In the genomic region with DNA sequence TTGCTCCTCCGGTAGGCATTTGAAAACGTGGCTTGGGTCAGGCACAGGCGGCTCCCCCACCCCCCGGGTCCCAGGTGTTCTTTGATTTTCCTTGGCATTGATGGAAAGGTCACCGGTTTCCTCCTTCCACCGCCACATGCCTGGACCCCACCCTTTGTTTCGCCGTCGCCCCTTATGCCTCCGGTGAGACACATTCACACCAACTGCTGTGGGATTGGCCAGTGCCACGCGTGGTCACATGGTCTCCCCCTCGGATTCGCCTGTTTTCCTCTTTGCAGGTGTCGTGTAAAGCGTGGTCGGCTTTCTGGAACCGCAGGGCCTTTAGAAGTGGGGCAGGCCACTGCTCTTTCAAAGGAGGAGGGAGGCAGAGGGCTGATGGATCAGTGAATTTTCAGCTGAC, we compare ENCODE assay signal across 8 cellular contexts.
DNase-seq lines count a peak whose midpoint lies in the region; ATAC-seq, FAIRE-seq and TF ChIP-seq lines count a peak whose summit lies in the region.
"Not testable (repeated sequence)": the region's sequence is repeated elsewhere in the genome, so short reads cannot be mapped to it uniquely, and the experiment has no call there.

No MANE protein-coding gene starts in this region.

- CTCF ChIA-PET in MCF 10A (lab: Yijun Ruan, JAX); HepG2 (lab: Yijun Ruan, JAX; ENCODE audit: low intra/inter-chr PET ratio, low total read pairs): not testable (repeated sequence)

- TF ChIP-seq EP300 in HepG2 (IDR thresholded peaks at IDR 0.05; ENCODE audit: low read depth in 2 of 2, low read length in 2 of 2); HepG2 (CRISPR knock-in tag; IDR thresholded peaks at IDR 0.05; ENCODE audit: borderline replicate concordance): not testable (repeated sequence)

- intact Hi-C loops in MCF 10A (cut with micrococcal nuclease); HepG2 (cut with micrococcal nuclease; ENCODE audit: unreplicated experiment); upper lobe of right lung (cut with DNase I): not testable (repeated sequence)

- not testable (repeated sequence) for H3K27ac Mint-ChIP-seq in MCF 10A (ENCODE audit: low read depth, unreplicated experiment)

- H3K4me1 Mint-ChIP-seq in MCF 10A (ENCODE audit: insufficient read depth, unreplicated experiment), result not testable (repeated sequence)

- DNase-seq in GM12865 (ENCODE audit: low read depth) (peak; percentile 3), upper lobe of right lung (peak; percentile 42)
- peak; percentile 50 for DNase-seq in activated effector memory CD4-positive, alpha-beta T cell treated with anti-CD3 and anti-CD28 coated beads, Interleukin-2, amount 50 U/mL, for 16 hours
- not testable (repeated sequence) for DNase-seq in MCF 10A (ENCODE audit: unreplicated experiment); HepG2 (ENCODE audit: low spot score)

- POLR2A ChIA-PET in MCF 10A (lab: Yijun Ruan, JAX); HepG2 (lab: Yijun Ruan, JAX): not testable (repeated sequence)

- H3K9me2 ChIP-seq in OCI-LY1 (ENCODE audit: low read depth, low read length), result not testable (repeated sequence)

- TF ChIP-seq POLR2A in HepG2 (IDR thresholded peaks at IDR 0.05; ENCODE audit: insufficient read depth in 1 of 2, low read depth in 2 of 2, low read length in 2 of 2), result not testable (repeated sequence)

- H3K27me3 ChIP-seq in ACC112 (ENCODE audit: insufficient read depth, low read length); OCI-LY1 (ENCODE audit: insufficient read depth, low read length); HepG2 (ENCODE audit: control insufficient read depth in 1 of 2, insufficient read depth in 2 of 2, low read length in 2 of 2); rectal smooth muscle tissue (ENCODE audit: control insufficient read depth, insufficient read depth, low read length); upper lobe of right lung: not testable (repeated sequence)

- not testable (repeated sequence) for TF ChIP-seq CTCF in GM12865 (IDR thresholded peaks at IDR 0.05; ENCODE audit: insufficient read depth, low read depth, low read length, missing control alignments); OCI-LY1 (IDR thresholded peaks at IDR 0.05; ENCODE audit: low read length); MCF 10A (IDR thresholded peaks at IDR 0.05; ENCODE audit: unreplicated experiment); HepG2 (CRISPR knock-in tag; IDR thresholded peaks at IDR 0.05); upper lobe of right lung (IDR thresholded peaks at IDR 0.05)

- H3K9me3 ChIP-seq in OCI-LY1 (ENCODE audit: low read length); HepG2 (ENCODE audit: low read length); upper lobe of right lung: not testable (repeated sequence)

- 47% methylated on average over 17 of the region's 18 CpGs for WGBS in HepG2 (ENCODE audit: low lambda C conversion rate)

- H3K79me2 ChIP-seq in ACC112 (ENCODE audit: control insufficient read depth, insufficient read depth, low read length, unreplicated experiment); OCI-LY1 (ENCODE audit: insufficient read depth, low read length); HepG2 (ENCODE audit: insufficient read depth, low read length): not testable (repeated sequence)

- not testable (repeated sequence) for ATAC-seq in HepG2, upper lobe of right lung

- not testable (repeated sequence) for H3K4me1 ChIP-seq in ACC112 (ENCODE audit: control insufficient read depth, insufficient read depth, low read length, unreplicated experiment); OCI-LY1 (ENCODE audit: insufficient read depth, low read length, severe bottlenecking); HepG2 (ENCODE audit: insufficient read depth, low read length); rectal smooth muscle tissue (ENCODE audit: control insufficient read depth, insufficient read depth, low read length); upper lobe of right lung

- not testable (repeated sequence) for FAIRE-seq in HepG2 (lab: Jason Lieb, UNC)

- peak overlapping the region; percentile 49 for H3K4me3 Mint-ChIP-seq in MCF 10A (ENCODE audit: unreplicated experiment)

- 0 out of 2 replicates have a peak overlapping the region, but pooled peaks have one; percentile 45 for H3K4me3 ChIP-seq in ACC112 (ENCODE audit: low read depth, low read length)
- H3K4me3 ChIP-seq in GM12865 (ENCODE audit: low read depth, low read length); upper lobe of right lung: not testable (repeated sequence)
- peak overlapping the region; percentile 26 for H3K4me3 ChIP-seq in OCI-LY1 (ENCODE audit: low read depth, low read length, poor library complexity, severe bottlenecking)
- H3K4me3 ChIP-seq in HepG2 (replicated peaks in 1 of 3; ENCODE audit: insufficient read depth in 1 of 3, low read depth in 2 of 3, low read length in 3 of 3), result peak overlapping the region in 1 of 3 experiments; percentile 47; a peak in 2 of 6 replicates
- H3K4me3 ChIP-seq in rectal smooth muscle tissue (ENCODE audit: low read length), result peak overlapping the region; percentile 48

- not testable (repeated sequence) for H3K36me3 Mint-ChIP-seq in MCF 10A (ENCODE audit: insufficient read depth, unreplicated experiment)

- not testable (repeated sequence) for H4K20me1 ChIP-seq in OCI-LY1 (ENCODE audit: insufficient read depth, low read length); HepG2 (ENCODE audit: insufficient read depth, low read length)

- H3K27ac ChIP-seq in ACC112 (ENCODE audit: low read depth, low read length); OCI-LY1 (ENCODE audit: low read depth, low read length, poor library complexity, severe bottlenecking); HepG2 (ENCODE audit: extremely low read length, insufficient read depth, low read length); rectal smooth muscle tissue (ENCODE audit: low read depth, low read length); upper lobe of right lung: not testable (repeated sequence)

- not testable (repeated sequence) for H3K27me3 Mint-ChIP-seq in MCF 10A (ENCODE audit: insufficient read depth, unreplicated experiment)

- TF ChIP-seq RAD21 in HepG2 (CRISPR knock-in tag; IDR thresholded peaks at IDR 0.05), result not testable (repeated sequence)

- H3K36me3 ChIP-seq in ACC112 (ENCODE audit: insufficient read depth, low read length); OCI-LY1 (ENCODE audit: insufficient read depth, low read length); HepG2 (replicated peaks in 1 of 2; ENCODE audit: control insufficient read depth in 1 of 2, insufficient read depth in 2 of 2, low read length in 2 of 2); rectal smooth muscle tissue (ENCODE audit: control insufficient read depth, insufficient read depth, low read length); upper lobe of right lung: not testable (repeated sequence)

- in situ Hi-C loops in HepG2 (cut with HindIII; ENCODE audit: extremely low pct_ligation_motif_present, low pct_unique_long_range_greater_than_20kb), result not testable (repeated sequence)

- BruUV-seq in MCF 10A (replicated peaks; lab: Mats Ljungman, UMichigan); HepG2 (replicated peaks; lab: Mats Ljungman, UMichigan): not testable (repeated sequence)

- H3K9ac ChIP-seq in OCI-LY1 (ENCODE audit: low read length); HepG2 (ENCODE audit: insufficient read depth, low read depth, low read length); rectal smooth muscle tissue (ENCODE audit: low read length): not testable (repeated sequence)

- H3F3A ChIP-seq in OCI-LY1 (ENCODE audit: insufficient read depth, low read length), result not testable (repeated sequence)

- peaks cover 17% of the 10 kb centered on the region for H3K9me3 Mint-ChIP-seq in MCF 10A (ENCODE audit: unreplicated experiment)

- H3K4me2 ChIP-seq in OCI-LY1 (ENCODE audit: low read length), result not testable (repeated sequence)
- 0 out of 2 replicates have a peak overlapping the region, but pooled peaks have one; percentile 27 for H3K4me2 ChIP-seq in HepG2 (ENCODE audit: low read depth, low read length)

- H2AFZ ChIP-seq in ACC112 (ENCODE audit: low read length, unreplicated experiment); OCI-LY1 (ENCODE audit: low read length); HepG2 (ENCODE audit: low read length): not testable (repeated sequence)
